Comparison of ENCODE assay signal across 14 cellular contexts in genomic region chr7:155858521-155859061, GRCh38. TPM values are rescaled to one million over a fixed set of nuclear protein-coding genes. Genes with fewer than 3 reads are reported as not detected.
DNase-seq lines count a peak whose midpoint lies in the region; ATAC-seq, FAIRE-seq and TF ChIP-seq lines count a peak whose summit lies in the region.
"Had no signal": no experiment of that assay in that cellular context is flagged by ENCODE, and none has a peak within 500 bp of the region (broad histone marks: within the 10 kb centered on the region; RNA-seq: fewer than 3 reads in every experiment).

No MANE protein-coding gene starts in this region.

- peaks cover 3% of the 10 kb centered on the region for H3K27me3 Mint-ChIP-seq in stimulated activated memory B cell treated with anti-CD40 and anti-IgM and Interleukin-4, amounts not matched to agents 10 μg/mL and 1 μg/mL and 100 μg/mL, for 72 hours
- H3K27me3 Mint-ChIP-seq: CD4-positive, CD25-positive, alpha-beta regulatory T cell had no signal

- FAIRE-seq in H54 (lab: Jason Lieb, UNC): peak; percentile 75
- peak; percentile 74 for FAIRE-seq in RCC 7860 (lab: Jason Lieb, UNC)
- FAIRE-seq: K562 had no signal

- no peak overlapping the region for H3K4me3 Mint-ChIP-seq in stimulated activated memory B cell treated with anti-CD40 and anti-IgM and Interleukin-4, amounts not matched to agents 10 μg/mL and 1 μg/mL and 100 μg/mL, for 72 hours
- H3K4me3 Mint-ChIP-seq: CD4-positive, CD25-positive, alpha-beta regulatory T cell had no signal

- H3K36me3 Mint-ChIP-seq in stimulated activated memory B cell treated with anti-CD40 and anti-IgM and Interleukin-4, amounts not matched to agents 10 μg/mL and 1 μg/mL and 100 μg/mL, for 72 hours: no peaks in the 10 kb centered on the region
- H3K36me3 Mint-ChIP-seq: CD4-positive, CD25-positive, alpha-beta regulatory T cell had no signal

- H3K9me3 Mint-ChIP-seq in stimulated activated memory B cell treated with anti-CD40 and anti-IgM and Interleukin-4, amounts not matched to agents 10 μg/mL and 1 μg/mL and 100 μg/mL, for 72 hours: peaks cover 4% of the 10 kb centered on the region

- H3K27ac Mint-ChIP-seq in stimulated activated memory B cell treated with anti-CD40 and anti-IgM and Interleukin-4, amounts not matched to agents 10 μg/mL and 1 μg/mL and 100 μg/mL, for 72 hours: no peak overlapping the region
- H3K27ac Mint-ChIP-seq: CD4-positive, CD25-positive, alpha-beta regulatory T cell had no signal

- intact Hi-C loops in posterior vena cava (cut with DNase I): no loop called here

- no peak for TF ChIP-seq POLR2A in H54 (IDR thresholded peaks at IDR 0.05; ENCODE audit: low read depth, low read length)

- peak; percentile 40 for ATAC-seq in esophagus mucosa
- ATAC-seq in stimulated activated memory B cell treated with anti-CD40 and anti-IgM and Interleukin-4, amounts not matched to agents 10 μg/mL and 1 μg/mL and 100 μg/mL, for 72 hours: no peak
- ATAC-seq in GM21619 (IDR thresholded peaks at IDR 0.05; ENCODE audit: unreplicated experiment): no peak
- ATAC-seq: K562 had no signal

- DNase-seq in H54 (ENCODE audit: insufficient read length, low spot score) (peak; percentile 81), RCC 7860 (ENCODE audit: low spot score) (peak; percentile 52), posterior vena cava (ENCODE audit: low spot score) (peak; percentile 28), NCI-H1417 (lab: John Stamatoyannopoulos, UW) (no peak)
- DNase-seq in stimulated activated CD4-positive, alpha-beta T cell treated with anti-CD3 and anti-CD28 coated beads, Interleukin-1b, Interleukin-23, amount 100 ng/mL, for 48 hours: no peak
- DNase-seq: CD4-positive, CD25-positive, alpha-beta regulatory T cell; NCI-H2029 treated with DMSO at 0.1 percent for 48 hours; NCI-H82; substantia nigra had no signal

- no peaks in the 10 kb centered on the region for H3K4me1 Mint-ChIP-seq in stimulated activated memory B cell treated with anti-CD40 and anti-IgM and Interleukin-4, amounts not matched to agents 10 μg/mL and 1 μg/mL and 100 μg/mL, for 72 hours
- H3K4me1 Mint-ChIP-seq: CD4-positive, CD25-positive, alpha-beta regulatory T cell had no signal

RNA-seq across cellular contexts. Expression of gene SHH, which starts 46.3 kb away (rescaled TPM):
- not detected for total RNA-seq in esophagus mucosa
- not detected for total RNA-seq in posterior vena cava
- total RNA-seq: CD4-positive, CD25-positive, alpha-beta regulatory T cell; lower leg skin had no signal

Comparison
In these comparisons a context has a peak if more than half of its experiments do, and no peak if none do; other contexts are left out.
1. DNase-seq: peak in H54 (single experiment), RCC 7860 (single experiment) and posterior vena cava (single experiment); none in stimulated activated CD4-positive, alpha-beta T cell treated with anti-CD3 and anti-CD28 coated beads, Interleukin-1b, Interleukin-23, amount 100 ng/mL, for 48 hours (single experiment) and NCI-H1417 (0 of 3).